ENCODE assay signal across 21 cellular contexts in the genomic region with DNA sequence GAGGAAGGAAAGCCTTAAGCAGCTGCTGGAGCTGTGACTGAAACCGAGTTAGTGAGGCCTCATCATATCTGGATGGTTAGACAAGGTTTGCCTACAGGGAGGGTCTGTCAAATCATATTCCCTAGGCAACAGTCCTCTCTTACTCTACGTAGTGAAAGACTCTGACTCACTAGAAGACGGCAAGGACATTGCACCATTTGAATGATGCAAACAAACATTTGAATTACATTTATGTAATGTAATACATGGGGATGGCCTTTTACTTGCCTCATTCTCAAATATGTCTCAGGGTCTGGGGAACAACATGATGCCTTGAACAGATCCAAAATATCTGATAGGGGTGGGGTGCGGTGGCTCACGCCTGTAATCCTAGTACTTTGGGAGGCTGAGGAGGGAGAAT. TPM values are rescaled to one million over a fixed set of nuclear protein-coding genes. Genes with fewer than 3 reads are reported as not detected.
DNase-seq lines count a peak whose midpoint lies in the region; ATAC-seq and TF ChIP-seq lines count a peak whose summit lies in the region.
"Had no signal": no experiment of that assay in that cellular context is flagged by ENCODE, and none has a peak within 500 bp of the region (broad histone marks: within the 10 kb centered on the region; RNA-seq: fewer than 3 reads in every experiment).

No MANE protein-coding gene starts in this region.

- H3K27me3 ChIP-seq in breast epithelium (no peaks in the 10 kb centered on the region), HAP-1 (ENCODE audit: low read depth) (no peaks in the 10 kb centered on the region)
- H3K27me3 ChIP-seq: esophagus muscularis mucosa, transverse colon had no signal

- H3K4me1 ChIP-seq in breast epithelium (no peaks in the 10 kb centered on the region), HAP-1 (peaks cover 14% of the 10 kb centered on the region)

- no TSS peak for BruUV-seq in MCF 10A (replicated peaks; lab: Mats Ljungman, UMichigan)

- H3K27ac Mint-ChIP-seq in MCF 10A (ENCODE audit: low read depth, unreplicated experiment): peak overlapping the region; percentile 95
- H3K27ac Mint-ChIP-seq: activated T-helper 17 cell treated with anti-CD3 and anti-CD28 coated beads, Interleukin-2, amount 50 U/mL, for 72 hours; CD4-positive, alpha-beta T cell; stimulated activated memory B cell treated with anti-CD40 and anti-IgM and Interleukin-4, amounts not matched to agents 10 μg/mL and 1 μg/mL and 100 μg/mL, for 72 hours; T-helper 1 cell treated with Interleukin-12 subunit alpha and Interleukin-12 subunit beta and Interleukin-4 antibody, amounts not matched to agents 30 μg/mL and 1 μg/mL, for 36 hours had no signal

- H3K4me1 Mint-ChIP-seq in MCF 10A (ENCODE audit: insufficient read depth, unreplicated experiment): peaks cover 27% of the 10 kb centered on the region
- H3K4me1 Mint-ChIP-seq: activated T-helper 17 cell treated with anti-CD3 and anti-CD28 coated beads, Interleukin-2, amount 50 U/mL, for 72 hours; stimulated activated memory B cell treated with anti-CD40 and anti-IgM and Interleukin-4, amounts not matched to agents 10 μg/mL and 1 μg/mL and 100 μg/mL, for 72 hours had no signal

- H3K9me3 ChIP-seq in breast epithelium: no peaks in the 10 kb centered on the region
- no peaks in the 10 kb centered on the region for H3K9me3 ChIP-seq in HAP-1
- H3K9me3 ChIP-seq: esophagus muscularis mucosa, transverse colon had no signal

- intact Hi-C loops in MCF 10A (cut with micrococcal nuclease): loop anchor here (10.0 kb wide), 2 partner anchors 188 to 698 kb away; no protein-coding TSS in a partner anchor
- intact Hi-C loops in breast epithelium (cut with DNase I; ENCODE audit: low total_unique reads): no loop called here

- no peaks in the 10 kb centered on the region for H3K36me3 ChIP-seq in breast epithelium
- H3K36me3 ChIP-seq in HAP-1 (replicated peaks): no peaks in the 10 kb centered on the region
- H3K36me3 ChIP-seq: esophagus muscularis mucosa, transverse colon had no signal

- no peak overlapping the region for H3K4me3 ChIP-seq in breast epithelium
- H3K4me3 ChIP-seq in HAP-1: no peak overlapping the region
- H3K4me3 ChIP-seq: esophagus muscularis mucosa, transverse colon had no signal

- no peak overlapping the region for H3K27ac ChIP-seq in breast epithelium
- H3K27ac ChIP-seq: esophagus muscularis mucosa, transverse colon had no signal

- no peak for ATAC-seq in GM19023 (IDR thresholded peaks at IDR 0.05; ENCODE audit: unreplicated experiment)
- ATAC-seq: activated T-helper 17 cell treated with anti-CD3 and anti-CD28 coated beads, Interleukin-2, amount 50 U/mL, for 72 hours; stimulated activated memory B cell treated with anti-CD40 and anti-IgM and Interleukin-4, amounts not matched to agents 10 μg/mL and 1 μg/mL and 100 μg/mL, for 72 hours had no signal

- in situ Hi-C loops in HAP-1 (cut with MboI; ENCODE audit: low sequenced_read_pairs): loop anchor here (5.0 to 10.0 kb wide), 2 partner anchors 255 to 318 kb away; no protein-coding TSS in a partner anchor

- H3K36me3 Mint-ChIP-seq in MCF 10A (ENCODE audit: insufficient read depth, unreplicated experiment): peaks cover 5% of the 10 kb centered on the region
- H3K36me3 Mint-ChIP-seq: stimulated activated memory B cell treated with anti-CD40 and anti-IgM and Interleukin-4, amounts not matched to agents 10 μg/mL and 1 μg/mL and 100 μg/mL, for 72 hours had no signal

- POLR2A ChIA-PET in MCF 10A (lab: Yijun Ruan, JAX): interaction anchor here (1.0 to 1.7 kb wide), 5 partner anchors 9 to 190 kb away, joined by 3 to 5 read pairs (median 4); partner anchors contain the start of gene EPS8

- H3K27me3 Mint-ChIP-seq in MCF 10A (ENCODE audit: insufficient read depth, unreplicated experiment): no peaks in the 10 kb centered on the region
- H3K27me3 Mint-ChIP-seq: activated T-helper 17 cell treated with anti-CD3 and anti-CD28 coated beads, Interleukin-2, amount 50 U/mL, for 72 hours; stimulated activated memory B cell treated with anti-CD40 and anti-IgM and Interleukin-4, amounts not matched to agents 10 μg/mL and 1 μg/mL and 100 μg/mL, for 72 hours had no signal

- TF ChIP-seq POLR2A in breast epithelium (IDR thresholded peaks at IDR 0.05): no peak

- no peaks in the 10 kb centered on the region for H3K9me3 Mint-ChIP-seq in MCF 10A (ENCODE audit: unreplicated experiment)
- H3K9me3 Mint-ChIP-seq: activated T-helper 17 cell treated with anti-CD3 and anti-CD28 coated beads, Interleukin-2, amount 50 U/mL, for 72 hours; CD4-positive, alpha-beta T cell; stimulated activated memory B cell treated with anti-CD40 and anti-IgM and Interleukin-4, amounts not matched to agents 10 μg/mL and 1 μg/mL and 100 μg/mL, for 72 hours; T-helper 1 cell treated with Interleukin-12 subunit alpha and Interleukin-12 subunit beta and Interleukin-4 antibody, amounts not matched to agents 30 μg/mL and 1 μg/mL, for 36 hours had no signal

- no peak overlapping the region for H3K4me3 Mint-ChIP-seq in MCF 10A (ENCODE audit: unreplicated experiment)
- H3K4me3 Mint-ChIP-seq: activated T-helper 17 cell treated with anti-CD3 and anti-CD28 coated beads, Interleukin-2, amount 50 U/mL, for 72 hours; CD4-positive, alpha-beta T cell; stimulated activated memory B cell treated with anti-CD40 and anti-IgM and Interleukin-4, amounts not matched to agents 10 μg/mL and 1 μg/mL and 100 μg/mL, for 72 hours; T-helper 1 cell treated with Interleukin-12 subunit alpha and Interleukin-12 subunit beta and Interleukin-4 antibody, amounts not matched to agents 30 μg/mL and 1 μg/mL, for 36 hours had no signal

- DNase-seq in MCF 10A (ENCODE audit: unreplicated experiment) (peak; percentile 80), breast epithelium (ENCODE audit: low spot score in 2 of 2) (no peak), amniotic epithelial cell (ENCODE audit: low read depth) (peak; percentile 93), fibroblast of the conjunctiva (ENCODE audit: low read depth) (peak; percentile 91), HAP-1 (ENCODE audit: low spot score in 2 of 2) (no peak), C1 segment of cervical spinal cord (lab: John Stamatoyannopoulos, UW) (no peak)
- no peak for DNase-seq in stimulated activated CD4-positive, alpha-beta T cell treated with anti-CD3 and anti-CD28 coated beads, Interleukin-4, amount 100 ng/mL, for 1 hour
- DNase-seq: activated CD8-positive, alpha-beta memory T cell treated with anti-CD3 and anti-CD28 coated beads for 24 hours; amygdala; CD4-positive, alpha-beta T cell; cortex of kidney; DMS79; NCI-H1092 treated with DMSO at 0.1 percent for 48 hours; NCI-H2171 treated with DMSO at 0.1 percent for 48 hours; RPMI8226; transverse colon had no signal

- TF ChIP-seq CTCF in MCF 10A (IDR thresholded peaks at IDR 0.05; ENCODE audit: unreplicated experiment) (no peak), breast epithelium (IDR thresholded peaks at IDR 0.05) (no peak)

- CTCF ChIA-PET in MCF 10A (lab: Yijun Ruan, JAX): interaction anchor here (0.6 to 7.9 kb wide), 2 partner anchors 16 to 264 kb away, joined by 3 to 222 read pairs; no protein-coding TSS in a partner anchor

RNA-seq across cellular contexts. Expression of gene STRAP, which starts 29.8 kb away (rescaled TPM):
- total RNA-seq in MCF 10A (2022) (203 and 233 TPM in 2 replicates), breast epithelium (10 to 100 TPM; 50.1 to 60.0 (median 50.8) TPM)

RNA-seq across cellular contexts. Expression of gene DERA, which starts 58.7 kb away (rescaled TPM):
- 39.1 and 40.8 TPM in 2 replicates for total RNA-seq in MCF 10A (2022)
- total RNA-seq in breast epithelium: 10 to 100 TPM; 28.8 to 51.7 (median 44.2) TPM

Comparison
In these comparisons a context has a peak if more than half of its experiments do, and no peak if none do; other contexts are left out.
1. DNase-seq: peak in MCF 10A (single experiment), amniotic epithelial cell (single experiment) and fibroblast of the conjunctiva (single experiment); none in breast epithelium (0 of 2), stimulated activated CD4-positive, alpha-beta T cell treated with anti-CD3 and anti-CD28 coated beads, Interleukin-4, amount 100 ng/mL, for 1 hour (single experiment), HAP-1 (0 of 2) and C1 segment of cervical spinal cord (0 of 14).